Comparison of ENCODE assay signal across 1 cellular context in genomic region chr19:18089096-18089541, GRCh38.
A peak's percentile ranks its signal among the peaks of the same experiment; 100 is the strongest.
TF ChIP-seq lines count a peak whose summit lies in the region.

No MANE protein-coding gene starts in this region.

TF ChIP-seq in GM12878, 131 proteins besides CTCF, POLR2A, EP300 and RAD21:
- peak in 1 of 2 experiments; percentile 86; a peak in 2 of 4 replicates for TF ChIP-seq CEBPB (IDR thresholded peaks at IDR 0.05; ENCODE audit: borderline replicate concordance in 1 of 2, low read depth in 2 of 2, low read length in 2 of 2)
- TF ChIP-seq SP1 (IDR thresholded peaks at IDR 0.05; ENCODE audit: low read depth, low read length), result peak; percentile 21
- TF ChIP-seq IKZF1 (conservative IDR thresholded peaks at IDR 0.05), result peak; percentile 53; the same call in 1 of the 2 replicates
- 0 out of 2 replicates have a peak, but pooled peaks have one; percentile 49 for TF ChIP-seq EED (IDR thresholded peaks at IDR 0.05; ENCODE audit: low read depth)
- TF ChIP-seq BHLHE40 (IDR thresholded peaks at IDR 0.05; ENCODE audit: borderline replicate concordance in 1 of 2, low read depth in 2 of 2, low read length in 1 of 2), result peak in 1 of 2 experiments; percentile 38; a peak in 1 of 4 replicates
- TF ChIP-seq POU2F2 (IDR thresholded peaks at IDR 0.05; ENCODE audit: borderline replicate concordance, low read depth, low read length), result peak; percentile 56; the same call in 1 of the 3 replicates
- TF ChIP-seq MTA2 (IDR thresholded peaks at IDR 0.05; ENCODE audit: low read depth), result peak; percentile 21; the same call in 1 of the 2 replicates
- peak; percentile 86 for TF ChIP-seq CREB1 (IDR thresholded peaks at IDR 0.05; ENCODE audit: low read depth)
- 0 out of 2 replicates have a peak, but pooled peaks have one; percentile 11 for TF ChIP-seq SREBF2 (IDR thresholded peaks at IDR 0.05; ENCODE audit: low read length)
- TF ChIP-seq IKZF2 (IDR thresholded peaks at IDR 0.05), result peak; percentile 50 to 69; a peak in 3 of 4 replicates
- TF ChIP-seq ATF7 (IDR thresholded peaks at IDR 0.05; ENCODE audit: low read depth), result peak; percentile 46; the same call in 1 of the 2 replicates
- TF ChIP-seq CREM (IDR thresholded peaks at IDR 0.05; ENCODE audit: low read depth), result peak; percentile 57; the same call in 1 of the 2 replicates
- TF ChIP-seq GABPA (IDR thresholded peaks at IDR 0.05; ENCODE audit: low read depth), result 0 out of 2 replicates have a peak, but pooled peaks have one; percentile 34
- peak; percentile 70 for TF ChIP-seq PKNOX1 (IDR thresholded peaks at IDR 0.05)
- TF ChIP-seq SRF (IDR thresholded peaks at IDR 0.05; ENCODE audit: low read depth in 2 of 2, low read length in 2 of 2), result peak in 1 of 2 experiments; percentile 58; a peak in 1 of 4 replicates
- 0 out of 2 replicates have a peak, but pooled peaks have one; percentile 15 for TF ChIP-seq ZNF24 (IDR thresholded peaks at IDR 0.05)
- TF ChIP-seq RUNX3 (IDR thresholded peaks at IDR 0.05; ENCODE audit: low read length), result peak; percentile 34; the same call in 1 of the 2 replicates
